In genomic region chr12:32603071-32603470, GRCh38 we compare ENCODE assay signal across 11 cellular contexts.
"Had no signal": no experiment of that assay in that cellular context is flagged by ENCODE, and none has a peak within 500 bp of the region (broad histone marks: within the 10 kb centered on the region; RNA-seq: fewer than 3 reads in every experiment).

No MANE protein-coding gene starts in this region.

- H3K27ac ChIP-seq: GM23248 had no signal

- ATAC-seq: HCT116 had no signal

- H3K9me3 ChIP-seq: HAP-1 had no signal

- H3K4me3 ChIP-seq: GM23248, GM23338, HAP-1 had no signal

- FAIRE-seq: H1, H54 had no signal

- H3K4me1 ChIP-seq: HAP-1 had no signal

- H3K36me3 ChIP-seq: HAP-1 had no signal

- H3K27ac Mint-ChIP-seq: GM23338, HFFc6 had no signal

- DNase-seq: GM23248, GOT3, H7, H9, HCEC 1CT, HFFc6 had no signal

- H3K4me3 Mint-ChIP-seq: GM23338, H9, HFFc6 had no signal
